In the genomic region with DNA sequence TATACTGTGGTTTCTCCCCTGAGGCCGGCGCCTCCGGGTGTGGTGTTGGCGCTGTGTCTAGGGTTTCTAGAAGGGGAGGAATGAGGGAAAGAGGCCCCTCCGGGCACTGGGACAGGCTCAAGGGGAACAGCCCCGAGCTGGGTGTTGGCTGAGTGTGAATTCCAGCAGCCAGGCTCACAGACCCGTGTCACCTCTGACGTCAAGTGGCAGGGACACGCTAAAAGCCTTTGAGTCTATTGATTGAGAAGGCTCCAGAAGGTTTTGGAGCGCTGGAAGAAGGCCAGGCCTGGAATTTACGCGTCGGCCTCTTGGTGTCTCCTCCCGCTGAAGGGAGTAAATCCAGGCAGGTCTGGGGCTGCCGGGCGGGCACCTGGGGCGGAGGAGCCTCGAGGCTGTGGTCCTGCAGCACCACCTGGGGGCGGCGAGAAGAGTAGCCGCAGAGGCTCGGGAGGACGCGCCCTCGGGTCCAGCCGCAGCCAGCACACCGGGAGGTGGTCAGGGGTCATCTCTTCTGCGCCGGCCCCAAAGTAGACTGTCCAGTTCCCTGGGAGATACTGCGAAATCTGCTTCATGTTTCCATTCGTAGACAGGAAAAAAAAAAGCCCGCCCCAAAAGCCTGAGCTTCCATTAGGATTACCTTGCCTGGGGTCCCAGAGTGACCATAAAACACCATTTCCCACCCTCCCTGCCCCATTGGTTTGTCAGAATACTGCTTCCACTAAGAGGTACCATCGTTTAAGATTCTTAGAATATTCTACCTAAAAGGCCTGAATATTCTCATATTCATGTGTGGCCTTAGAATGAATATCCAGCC, we compare ENCODE assay signal across 8 cellular contexts.
DNase-seq lines count a peak whose midpoint lies in the region; ATAC-seq, FAIRE-seq and TF ChIP-seq lines count a peak whose summit lies in the region.

No MANE protein-coding gene starts in this region.

- peak; percentile 93 for FAIRE-seq in GM19239 (lab: Jason Lieb, UNC)
- FAIRE-seq in HepG2 (lab: Jason Lieb, UNC), result peak; percentile 39

- no peaks in the 10 kb centered on the region for H3K4me1 ChIP-seq in BE2C
- H3K4me1 ChIP-seq in HepG2 (ENCODE audit: insufficient read depth, low read length), result no peaks in the 10 kb centered on the region

- WGBS in HepG2 (ENCODE audit: low lambda C conversion rate), result 2% methylated on average over 10 of the region's 33 CpGs

- intact Hi-C loops in HepG2 (cut with micrococcal nuclease; ENCODE audit: unreplicated experiment), result loop anchor here (1.0 to 10.0 kb wide), 6 partner anchors 41 to 341 kb away; no protein-coding TSS in a partner anchor

- no peak overlapping the region for H3K9ac ChIP-seq in HepG2 (ENCODE audit: insufficient read depth, low read depth, low read length)

- H3K36me3 ChIP-seq in BE2C (no peaks in the 10 kb centered on the region), HepG2 (replicated peaks in 1 of 2; ENCODE audit: control insufficient read depth in 1 of 2, insufficient read depth in 2 of 2, low read length in 2 of 2) (no peaks in the 10 kb centered on the region)

- TF ChIP-seq POLR2A in HepG2 (IDR thresholded peaks at IDR 0.05; ENCODE audit: insufficient read depth in 1 of 2, low read depth in 2 of 2, low read length in 2 of 2), result no peak

- H3K27me3 ChIP-seq in BE2C (no peaks in the 10 kb centered on the region), HepG2 (ENCODE audit: control insufficient read depth in 1 of 2, insufficient read depth in 2 of 2, low read length in 2 of 2) (peaks cover 0 to 11% of the 10 kb centered on the region in 2 experiments; a peak in 2 of 5 replicates)

- CTCF ChIA-PET in HepG2 (lab: Yijun Ruan, JAX; ENCODE audit: low intra/inter-chr PET ratio, low total read pairs), result interaction anchor here (0.6 to 2.1 kb wide), 6 partner anchors 9 to 345 kb away, joined by 3 to 49 read pairs (median 4); partner anchors contain the start of gene FAM177B

- H2AFZ ChIP-seq in HepG2 (ENCODE audit: low read length), result peak overlapping the region; percentile 61

- POLR2A ChIA-PET in HepG2 (lab: Yijun Ruan, JAX), result no interaction called here

- peak; percentile 99 for TF ChIP-seq RAD21 in HepG2 (CRISPR knock-in tag; IDR thresholded peaks at IDR 0.05)

- H3K79me2 ChIP-seq in HepG2 (ENCODE audit: insufficient read depth, low read length), result no peaks in the 10 kb centered on the region

- H3K4me2 ChIP-seq in HepG2 (ENCODE audit: low read depth, low read length), result peak overlapping the region; percentile 89

- peak overlapping the region; percentile 52 to 68 for H3K27ac ChIP-seq in coronary artery
- no peak overlapping the region for H3K27ac ChIP-seq in HepG2 (ENCODE audit: extremely low read length, insufficient read depth, low read length)

- no peaks in the 10 kb centered on the region for H4K20me1 ChIP-seq in HepG2 (ENCODE audit: insufficient read depth, low read length)

- TF ChIP-seq CTCF in BE2C (IDR thresholded peaks at IDR 0.05; ENCODE audit: low read depth, low read length) (peak; percentile 74), coronary artery (IDR thresholded peaks at IDR 0.05) (peak; percentile 97), HepG2 (CRISPR knock-in tag; IDR thresholded peaks at IDR 0.05) (peak; percentile 98)

- peak overlapping the region; percentile 50 for H3K4me3 ChIP-seq in BE2C (ENCODE audit: low read depth, low read length)
- H3K4me3 ChIP-seq in coronary artery, result peak overlapping the region; percentile 75
- peak overlapping the region; percentile 6 to 67 (median 34); a peak in 5 of 6 replicates for H3K4me3 ChIP-seq in HepG2 (replicated peaks in 1 of 3; ENCODE audit: insufficient read depth in 1 of 3, low read depth in 2 of 3, low read length in 3 of 3)

- peak; percentile 99 for ATAC-seq in HG03432 (IDR thresholded peaks at IDR 0.05; ENCODE audit: unreplicated experiment)
- ATAC-seq in HepG2, result peak; percentile 98

- in situ Hi-C loops in HepG2 (cut with HindIII; ENCODE audit: extremely low pct_ligation_motif_present, low pct_unique_long_range_greater_than_20kb), result loop anchor here (25.0 kb wide), 1 partner anchor 619 kb away; no protein-coding TSS in a partner anchor

- TF ChIP-seq EP300 in HepG2 (IDR thresholded peaks at IDR 0.05; ENCODE audit: low read depth in 2 of 2, low read length in 2 of 2) (peak in 1 of 2 experiments; percentile 25; a peak in 2 of 4 replicates), HepG2 (CRISPR knock-in tag; IDR thresholded peaks at IDR 0.05; ENCODE audit: borderline replicate concordance) (no peak)

- H3K9me3 ChIP-seq in BE2C (no peaks in the 10 kb centered on the region), HepG2 (ENCODE audit: low read length) (no peaks in the 10 kb centered on the region)

- DNase-seq in BE2C (peak; percentile 90), GM19239 (ENCODE audit: insufficient read length, low spot score) (peak; percentile 70), NCI-H446 treated with DMSO at 0.1 percent for 48 hours (lab: John Stamatoyannopoulos, UW) (peak; percentile 82), coronary artery (ENCODE audit: low spot score) (peak; percentile 88), HepG2 (ENCODE audit: low spot score) (peak; percentile 88)
- peak; percentile 62 to 71 for DNase-seq in activated CD4-positive, alpha-beta T cell treated with anti-CD3 and anti-CD28 coated beads for 4 hours
- peak; percentile 77 to 78 for DNase-seq in stimulated activated CD4-positive, alpha-beta T cell treated with anti-CD3 and anti-CD28 coated beads, Interleukin-2, amount 100 ng/mL, for 24 hours

- BruUV-seq in HepG2 (replicated peaks; lab: Mats Ljungman, UMichigan), result no TSS peak

TF ChIP-seq in HepG2, 621 proteins besides CTCF, POLR2A, EP300 and RAD21 (continues in another document):
- TF ChIP-seq LCORL (IDR thresholded peaks at IDR 0.05) (no peak), LCORL (CRISPR knock-in tag; IDR thresholded peaks at IDR 0.05) (peak; percentile 85), ZNF274 (CRISPR knock-in tag; IDR thresholded peaks at IDR 0.05) (peak; percentile 48; the same call in 1 of the 2 replicates), SKI (IDR thresholded peaks at IDR 0.05; ENCODE audit: partially characterized antibody) (peak; percentile 48), ZNF792 (CRISPR knock-in tag; IDR thresholded peaks at IDR 0.05) (0 out of 2 replicates have a peak, but pooled peaks have one; percentile 52), ZNF263 (CRISPR knock-in tag; IDR thresholded peaks at IDR 0.05) (no peak), NFRKB (IDR thresholded peaks at IDR 0.05) (no peak), ZNF160 (CRISPR knock-in tag; IDR thresholded peaks at IDR 0.05) (no peak), SALL1 (CRISPR knock-in tag; IDR thresholded peaks at IDR 0.05) (peak; percentile 79), DBP (CRISPR knock-in tag; IDR thresholded peaks at IDR 0.05; ENCODE audit: not compliant biosample characterization) (no peak), ISL2 (CRISPR knock-in tag; IDR thresholded peaks at IDR 0.05) (0 out of 2 replicates have a peak, but pooled peaks have one; percentile 28), GLMP (CRISPR knock-in tag; IDR thresholded peaks at IDR 0.05; ENCODE audit: borderline replicate concordance) (no peak), MEIS2 (CRISPR knock-in tag; IDR thresholded peaks at IDR 0.05) (peak; percentile 55; the same call in 1 of the 2 replicates), FOXJ3 (CRISPR knock-in tag; IDR thresholded peaks at IDR 0.05; ENCODE audit: borderline replicate concordance) (peak; percentile 43; the same call in 1 of the 2 replicates), MED8 (CRISPR knock-in tag; IDR thresholded peaks at IDR 0.05; ENCODE audit: insufficient replicate concordance) (no peak), TEAD3 (CRISPR knock-in tag; optimal IDR thresholded peaks at IDR 0.05; ENCODE audit: borderline replicate concordance) (peak; percentile 92), GABPB1 (CRISPR knock-in tag; IDR thresholded peaks at IDR 0.05) (peak; percentile 61; the same call in 1 of the 2 replicates)
- TF ChIP-seq, protein P1, sequence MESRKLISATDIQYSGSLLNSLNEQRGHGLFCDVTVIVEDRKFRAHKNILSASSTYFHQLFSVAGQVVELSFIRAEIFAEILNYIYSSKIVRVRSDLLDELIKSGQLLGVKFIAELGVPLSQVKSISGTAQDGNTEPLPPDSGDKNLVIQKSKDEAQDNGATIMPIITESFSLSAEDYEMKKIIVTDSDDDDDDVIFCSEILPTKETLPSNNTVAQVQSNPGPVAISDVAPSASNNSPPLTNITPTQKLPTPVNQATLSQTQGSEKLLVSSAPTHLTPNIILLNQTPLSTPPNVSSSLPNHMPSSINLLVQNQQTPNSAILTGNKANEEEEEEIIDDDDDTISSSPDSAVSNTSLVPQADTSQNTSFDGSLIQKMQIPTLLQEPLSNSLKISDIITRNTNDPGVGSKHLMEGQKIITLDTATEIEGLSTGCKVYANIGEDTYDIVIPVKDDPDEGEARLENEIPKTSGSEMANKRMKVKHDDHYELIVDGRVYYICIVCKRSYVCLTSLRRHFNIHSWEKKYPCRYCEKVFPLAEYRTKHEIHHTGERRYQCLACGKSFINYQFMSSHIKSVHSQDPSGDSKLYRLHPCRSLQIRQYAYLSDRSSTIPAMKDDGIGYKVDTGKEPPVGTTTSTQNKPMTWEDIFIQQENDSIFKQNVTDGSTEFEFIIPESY (CRISPR knock-in tag; IDR thresholded peaks at IDR 0.05), result peak; percentile 26; the same call in 1 of the 2 replicates
